ENCODE assay signal across 8 cellular contexts in the genomic region with DNA sequence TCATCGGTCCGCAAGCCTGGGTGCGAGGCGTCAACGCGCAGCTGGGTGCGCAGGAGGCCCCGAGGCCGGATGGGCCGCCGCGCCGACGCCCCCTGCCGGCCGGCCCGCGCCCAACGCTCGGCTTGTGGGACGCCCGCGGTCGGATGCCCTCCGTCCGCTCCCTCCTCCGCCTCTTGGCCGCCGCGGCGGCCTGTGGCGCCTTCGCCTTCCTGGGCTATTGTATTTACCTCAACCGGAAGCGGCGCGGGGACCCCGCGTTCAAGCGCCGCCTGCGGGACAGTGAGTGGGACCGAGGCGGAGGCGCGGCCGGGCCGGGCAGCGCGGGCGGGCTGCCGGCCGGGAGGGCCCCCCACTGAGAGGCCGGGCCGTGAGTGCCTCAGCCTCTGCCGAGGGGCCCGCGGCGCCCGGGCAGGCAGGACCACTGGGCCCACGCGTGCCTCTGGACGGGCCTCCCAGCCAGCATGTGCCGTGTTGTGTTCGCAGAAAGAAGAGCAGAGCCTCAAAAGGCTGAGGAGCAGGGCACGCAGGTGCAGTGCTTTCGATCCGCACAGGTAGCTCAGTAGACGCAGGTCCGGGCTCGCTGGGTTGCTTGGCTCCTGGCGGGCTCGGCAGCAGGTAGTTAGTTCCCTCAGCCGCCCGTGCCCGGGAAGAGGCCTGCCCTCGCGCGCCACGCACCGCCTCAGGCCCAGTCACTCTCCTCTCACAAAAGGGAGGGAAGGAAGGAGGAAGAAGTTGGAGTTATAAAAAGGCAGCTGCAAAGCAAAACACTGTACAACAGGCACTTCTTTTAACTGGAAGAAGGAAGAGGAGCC. TPM values are rescaled to one million over a fixed set of nuclear protein-coding genes. Genes with fewer than 3 reads are reported as not detected.
DNase-seq lines count a peak whose midpoint lies in the region; ATAC-seq lines count a peak whose summit lies in the region.

A gene (plus strand): TSS at position 116 of the 812 bp plus-strand sequence. CDS start 28 bp downstream, at position 144.

- DNase-seq in KBM-7 (peak; percentile 86), T follicular helper cell (ENCODE audit: low read depth) (peak; percentile 45), amygdala (lab: John Stamatoyannopoulos, UW) (peak in 32 of 56 donors; percentile 6 to 71 (median 30)), right cardiac atrium (peak; percentile 78 to 91 (median 91)), retina (peak; percentile 88), aorta (peak; percentile 82 to 92)

- H3K36me3 ChIP-seq in ES-I3 (ENCODE audit: insufficient read depth, low read length): no peaks in the 10 kb centered on the region
- no peaks in the 10 kb centered on the region for H3K36me3 ChIP-seq in aorta (ENCODE audit: control insufficient read depth in 1 of 2, insufficient read depth in 2 of 2, low read length in 1 of 2)

- H3K27me3 ChIP-seq in right cardiac atrium (ENCODE audit: control insufficient read depth, insufficient read depth): no peaks in the 10 kb centered on the region
- H3K27me3 ChIP-seq in aorta (ENCODE audit: control insufficient read depth in 1 of 2, insufficient read depth in 2 of 2, low read length in 1 of 2): no peaks in the 10 kb centered on the region

- peak; percentile 91 for ATAC-seq in GM21619 (IDR thresholded peaks at IDR 0.05; ENCODE audit: unreplicated experiment)
- ATAC-seq in right cardiac atrium: peak; percentile 95 to 97
- ATAC-seq in aorta (ENCODE audit: low FRiP score): peak; percentile 93

- in situ Hi-C loops in KBM-7 (cut with MboI; ENCODE audit: low pct_unique_long_range_greater_than_20kb, low sequenced_read_pairs): no loop called here

- intact Hi-C loops in right cardiac atrium (cut with DNase I): no loop called here
- intact Hi-C loops in aorta (cut with DNase I): loop anchor here in 1 of 2 donors (10.0 kb wide), 1 partner anchor 271 kb away; no protein-coding TSS in a partner anchor

- peaks cover 7% of the 10 kb centered on the region; the same call in 1 of the 2 replicates for H3K4me1 ChIP-seq in ES-I3 (ENCODE audit: insufficient read depth, low read length)
- H3K4me1 ChIP-seq in right cardiac atrium (ENCODE audit: control insufficient read depth, insufficient read depth, low read length): no peaks in the 10 kb centered on the region
- H3K4me1 ChIP-seq in aorta (ENCODE audit: control insufficient read depth in 1 of 2, insufficient read depth in 2 of 2, low read length in 2 of 2): no peaks in the 10 kb centered on the region

- H3K9me3 ChIP-seq in ES-I3 (ENCODE audit: control insufficient read depth, insufficient read depth, low read length) (no peaks in the 10 kb centered on the region), right cardiac atrium (ENCODE audit: control insufficient read depth, low read length) (no peaks in the 10 kb centered on the region), aorta (ENCODE audit: control insufficient read depth, low read length) (no peaks in the 10 kb centered on the region)

- H3K9ac ChIP-seq in ES-I3 (ENCODE audit: low read depth, low read length): peak within 1 kb of the TSS; percentile 68

- H3K27ac ChIP-seq in right cardiac atrium (ENCODE audit: low read length): peak within 1 kb of the TSS; percentile 5
- peak within 1 kb of the TSS in 1 of 2 donors; percentile 41 for H3K27ac ChIP-seq in aorta (ENCODE audit: low read depth in 1 of 2, low read length in 2 of 2)

- H3K4me3 ChIP-seq in right cardiac atrium (ENCODE audit: low read length) (peak within 1 kb of the TSS; percentile 58), aorta (ENCODE audit: low read length in 2 of 2) (peak within 1 kb of the TSS; percentile 48 to 77)

- 4% methylated on average over 81 of the region's 81 CpGs for WGBS in right cardiac atrium
- WGBS in aorta, 2 donors: 2 to 3% methylated on average over 70 to 81 of the region's 81 CpGs

RNA-seq across cellular contexts. Expression of the gene that starts here (rescaled TPM):
- total RNA-seq in right cardiac atrium (not detected), aorta (not detected)
- polyA plus RNA-seq in right cardiac atrium (not detected), aorta (not detected)

Comparison
In these comparisons a context has a peak if more than half of its experiments do, and no peak if none do; other contexts are left out.
1. Peak in DNase-seq, ATAC-seq, H3K4me3 ChIP-seq and H3K27ac ChIP-seq in right cardiac atrium; RNA of the gene not detected or under 1 TPM.
2. Peak in DNase-seq, ATAC-seq and H3K4me3 ChIP-seq in aorta; RNA of the gene not detected or under 1 TPM.
3. DNase-seq: peak in every context shown above with its lines; median percentile 91 in right cardiac atrium; 88 in retina; 87 in aorta; 86 in KBM-7; 45 in T follicular helper cell; 30 in amygdala.